ENCODE assay signal across 8 cellular contexts in the genomic region with DNA sequence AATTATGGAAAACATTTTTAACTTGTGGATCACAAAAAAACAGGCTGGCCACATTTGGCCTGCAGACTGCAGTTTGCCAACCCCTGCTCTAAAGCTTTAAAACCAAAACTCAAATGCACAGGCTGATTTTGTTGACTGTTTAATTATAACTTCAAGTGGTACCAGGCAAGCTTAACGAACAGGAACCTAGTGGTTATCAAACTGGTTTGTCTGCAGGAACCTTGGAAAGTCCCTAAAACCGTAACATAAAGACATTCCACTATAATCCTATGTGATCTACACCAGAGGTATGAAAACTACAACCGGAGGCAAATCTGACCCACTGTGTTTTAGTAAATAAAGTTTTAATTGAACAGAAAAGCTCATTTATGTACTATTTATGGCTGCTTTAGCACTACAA. TPM values are rescaled to one million over a fixed set of nuclear protein-coding genes. Genes with fewer than 3 reads are reported as not detected.
A peak's percentile ranks its signal among the peaks of the same experiment; 100 is the strongest.
DNase-seq lines count a peak whose midpoint lies in the region; ATAC-seq and TF ChIP-seq lines count a peak whose summit lies in the region.

No MANE protein-coding gene starts in this region.

- H3K4me1 ChIP-seq in OCI-LY1 (ENCODE audit: insufficient read depth, low read length, severe bottlenecking) (peaks cover 100% of the 10 kb centered on the region), upper lobe of left lung (peaks cover 33 to 53% (median 44%) of the 10 kb centered on the region in 4 donors), right lobe of liver (peaks cover 0 to 6% (median 3%) of the 10 kb centered on the region in 4 donors)

- H3K27me3 Mint-ChIP-seq in mesothelial cell of epicardium (ENCODE audit: low read depth) = no peaks in the 10 kb centered on the region

- peak; percentile 81 for ATAC-seq in GM18519 (IDR thresholded peaks at IDR 0.05; ENCODE audit: low FRiP score, unreplicated experiment)
- ATAC-seq in GM21786 (IDR thresholded peaks at IDR 0.05; ENCODE audit: unreplicated experiment) = peak; percentile 46
- ATAC-seq in upper lobe of left lung (ENCODE audit: low FRiP score in 2 of 2) = no peak
- ATAC-seq in right lobe of liver = no peak

- no peak for TF ChIP-seq EP300 in upper lobe of left lung (IDR thresholded peaks at IDR 0.05)

- H3K4me1 Mint-ChIP-seq in mesothelial cell of epicardium = peaks cover 47% of the 10 kb centered on the region

- intact Hi-C loops in right lobe of liver (cut with DNase I) = no loop called here

- H3K9me3 ChIP-seq in OCI-LY1 (ENCODE audit: low read length) (no peaks in the 10 kb centered on the region), upper lobe of left lung (no peaks in the 10 kb centered on the region), right lobe of liver (no peaks in the 10 kb centered on the region)

- peak overlapping the region; percentile 66 for H3K4me2 ChIP-seq in OCI-LY1 (ENCODE audit: low read length)

- peak overlapping the region; percentile 47 for H3K4me3 ChIP-seq in OCI-LY1 (ENCODE audit: low read depth, low read length, poor library complexity, severe bottlenecking)
- no peak overlapping the region for H3K4me3 ChIP-seq in upper lobe of left lung
- no peak overlapping the region for H3K4me3 ChIP-seq in right lobe of liver

- H3K9me3 Mint-ChIP-seq in mesothelial cell of epicardium = no peaks in the 10 kb centered on the region

- peaks cover 4% of the 10 kb centered on the region for H3K36me3 Mint-ChIP-seq in mesothelial cell of epicardium

- DNase-seq in mesothelial cell of epicardium (ENCODE audit: low spot score in 2 of 2, unreplicated experiment in 2 of 2) (no peak), upper lobe of left lung (no peak), right lobe of liver (no peak), midbrain (lab: John Stamatoyannopoulos, UW) (no peak), globus pallidus (ENCODE audit: low spot score) (no peak)

- peaks cover 100% of the 10 kb centered on the region for H3K79me2 ChIP-seq in OCI-LY1 (ENCODE audit: insufficient read depth, low read length)

- H3K9me2 ChIP-seq in OCI-LY1 (ENCODE audit: low read depth, low read length) = no peaks in the 10 kb centered on the region

- H3K27ac ChIP-seq in OCI-LY1 (ENCODE audit: low read depth, low read length, poor library complexity, severe bottlenecking) = peak overlapping the region; percentile 92
- H3K27ac ChIP-seq in upper lobe of left lung = peak overlapping the region in 2 of 4 donors; percentile 15 to 20
- H3K27ac ChIP-seq in right lobe of liver = no peak overlapping the region

- TF ChIP-seq CTCF in OCI-LY1 (IDR thresholded peaks at IDR 0.05; ENCODE audit: low read length) (no peak), mesothelial cell of epicardium (IDR thresholded peaks at IDR 0.05; ENCODE audit: unreplicated experiment) (no peak), upper lobe of left lung (IDR thresholded peaks at IDR 0.05) (no peak), right lobe of liver (IDR thresholded peaks at IDR 0.05) (no peak)

- H3K27ac Mint-ChIP-seq in mesothelial cell of epicardium = peak overlapping the region; percentile 89

- no peaks in the 10 kb centered on the region for H4K20me1 ChIP-seq in OCI-LY1 (ENCODE audit: insufficient read depth, low read length)

- H3F3A ChIP-seq in OCI-LY1 (ENCODE audit: insufficient read depth, low read length) = 0 out of 2 replicates have a peak, but pooled peaks cover 5% of the 10 kb centered on the region

- H3K36me3 ChIP-seq in OCI-LY1 (ENCODE audit: insufficient read depth, low read length) = peaks cover 4% of the 10 kb centered on the region; the same call in 1 of the 2 replicates
- no peaks in the 10 kb centered on the region for H3K36me3 ChIP-seq in upper lobe of left lung
- no peaks in the 10 kb centered on the region for H3K36me3 ChIP-seq in right lobe of liver

- peak overlapping the region; percentile 53 for H3K9ac ChIP-seq in OCI-LY1 (ENCODE audit: low read length)

- H2AFZ ChIP-seq in OCI-LY1 (ENCODE audit: low read length) = no peak overlapping the region

- TF ChIP-seq POLR2A in upper lobe of left lung (IDR thresholded peaks at IDR 0.05) (no peak), right lobe of liver (IDR thresholded peaks at IDR 0.05) (no peak)

- 19 to 32% methylated on average over 3 of the region's 3 CpGs for WGBS in upper lobe of left lung, 2 donors
- WGBS in right lobe of liver (ENCODE audit: insufficient coverage, low coverage, low lambda C conversion rate, missing lambda C conversion rate) = 51% methylated on average over 3 of the region's 3 CpGs

- H3K27me3 ChIP-seq in OCI-LY1 (ENCODE audit: insufficient read depth, low read length) (no peaks in the 10 kb centered on the region), upper lobe of left lung (no peaks in the 10 kb centered on the region), right lobe of liver (no peaks in the 10 kb centered on the region)

- H3K4me3 Mint-ChIP-seq in mesothelial cell of epicardium = no peak overlapping the region

RNA-seq across cellular contexts. Expression of a gene that starts 52.4 kb away (rescaled TPM):
- 226 to 243 TPM (median 239 TPM) in 3 replicates for total RNA-seq in mesothelial cell of epicardium
- total RNA-seq in upper lobe of left lung = 100 to 1,000 TPM in 3 of 6 donors, 10 to 100 TPM in 3; 46.1 to 156 (median 86.6) TPM
- total RNA-seq in right lobe of liver = 10 to 100 TPM; 32.6 to 80.6 (median 56.2) TPM

Comparison
In these comparisons a context has a peak if more than half of its experiments do, and no peak if none do; other contexts are left out.
1. ATAC-seq: peak in GM18519 (single experiment) and GM21786 (single experiment); none in upper lobe of left lung (0 of 2) and right lobe of liver (0 of 4).